ENCODE assay signal across 8 cellular contexts in genomic region chr15:67063689-67064606, GRCh38. TPM values are rescaled to one million over a fixed set of nuclear protein-coding genes. Genes with fewer than 3 reads are reported as not detected.
DNase-seq lines count a peak whose midpoint lies in the region; ATAC-seq, FAIRE-seq and TF ChIP-seq lines count a peak whose summit lies in the region.

No MANE protein-coding gene starts in this region.

- H3K36me3 ChIP-seq in HAP-1 (replicated peaks) (no peaks in the 10 kb centered on the region; the same call in 1 of the 2 replicates), pancreas (no peaks in the 10 kb centered on the region)

- H3K4me1 ChIP-seq in HAP-1 (peaks cover 34% of the 10 kb centered on the region), pancreas (peaks cover 30 to 47% (median 42%) of the 10 kb centered on the region in 3 donors)

- ATAC-seq in pancreas = peak; percentile 15 to 44 (median 24)

- TF ChIP-seq CTCF in epithelial cell of proximal tubule (conservative IDR thresholded peaks at IDR 0.05; ENCODE audit: low read depth, low read length) = no peak
- no peak for TF ChIP-seq CTCF in pancreas (IDR thresholded peaks at IDR 0.05)

- in situ Hi-C loops in HAP-1 (cut with MboI; ENCODE audit: low sequenced_read_pairs) = no loop called here

- H3K4me3 ChIP-seq in HAP-1 = peak overlapping the region; percentile 33
- H3K4me3 ChIP-seq in epithelial cell of proximal tubule (ENCODE audit: low read depth, low read length) = peak overlapping the region; percentile 59
- peak overlapping the region in 2 of 4 donors; percentile 72 to 86 for H3K4me3 ChIP-seq in pancreas

- 19 to 22% methylated on average over 33 of the region's 33 CpGs for WGBS in pancreas, 2 donors

- peak overlapping the region; percentile 92 to 95 (median 95) for H3K27ac ChIP-seq in pancreas

- no peak for FAIRE-seq in pancreas (lab: Jason Lieb, UNC)

- H3K9me3 ChIP-seq in HAP-1 (no peaks in the 10 kb centered on the region), pancreas (no peaks in the 10 kb centered on the region)

- H3K27me3 ChIP-seq in HAP-1 (ENCODE audit: low read depth) = no peaks in the 10 kb centered on the region
- no peaks in the 10 kb centered on the region for H3K27me3 ChIP-seq in pancreas

- DNase-seq in HAP-1 (ENCODE audit: low spot score in 2 of 2) = peak; percentile 91 to 95
- DNase-seq in SHP77 (lab: John Stamatoyannopoulos, UW) = peak; percentile 36 to 67
- DNase-seq in epithelial cell of proximal tubule (ENCODE audit: low read depth) = peak; percentile 83
- peak in 5 of 6 donors; percentile 43 to 73 (median 58) for DNase-seq in pancreas
- no peak for DNase-seq in NCI-H2196 treated with DMSO at 0.1 percent for 48 hours (lab: John Stamatoyannopoulos, UW; ENCODE audit: unreplicated experiment)
- DNase-seq in DMS114 treated with DMSO at 0.1 percent for 48 hours (lab: John Stamatoyannopoulos, UW; ENCODE audit: unreplicated experiment) = no peak
- no peak for DNase-seq in HPDE6-E6E7 (ENCODE audit: extremely low spot score)
- DNase-seq in NCI-H2081 treated with DMSO at 0.1 percent for 48 hours (lab: John Stamatoyannopoulos, UW) = no peak

- intact Hi-C loops in pancreas (cut with DNase I) = loop anchor here in 2 of 3 donors (5.0 to 10.0 kb wide), 2 partner anchors 117 to 119 kb away; no protein-coding TSS in a partner anchor

RNA-seq across cellular contexts. Expression of gene SMAD3, which starts 1.5 kb away (rescaled TPM):
- total RNA-seq in epithelial cell of proximal tubule (58.2 and 97.4 TPM in 2 replicates), pancreas (10 to 100 TPM; 15.6 to 42.5 (median 23.8) TPM)
- 10 to 100 TPM in 1 of 2 donors, 1 to 10 TPM in 1; 7.9 to 13.5 TPM for polyA plus RNA-seq in pancreas

Comparison
In these comparisons a context has a peak if more than half of its experiments do, and no peak if none do; other contexts are left out.
1. DNase-seq: peak in HAP-1 (2 of 2), SHP77 (2 of 2), epithelial cell of proximal tubule (single experiment) and pancreas (5 of 6); none in NCI-H2196 treated with DMSO at 0.1 percent for 48 hours (single experiment), DMS114 treated with DMSO at 0.1 percent for 48 hours (single experiment), HPDE6-E6E7 (single experiment) and NCI-H2081 treated with DMSO at 0.1 percent for 48 hours (single experiment).